In the genomic region with DNA sequence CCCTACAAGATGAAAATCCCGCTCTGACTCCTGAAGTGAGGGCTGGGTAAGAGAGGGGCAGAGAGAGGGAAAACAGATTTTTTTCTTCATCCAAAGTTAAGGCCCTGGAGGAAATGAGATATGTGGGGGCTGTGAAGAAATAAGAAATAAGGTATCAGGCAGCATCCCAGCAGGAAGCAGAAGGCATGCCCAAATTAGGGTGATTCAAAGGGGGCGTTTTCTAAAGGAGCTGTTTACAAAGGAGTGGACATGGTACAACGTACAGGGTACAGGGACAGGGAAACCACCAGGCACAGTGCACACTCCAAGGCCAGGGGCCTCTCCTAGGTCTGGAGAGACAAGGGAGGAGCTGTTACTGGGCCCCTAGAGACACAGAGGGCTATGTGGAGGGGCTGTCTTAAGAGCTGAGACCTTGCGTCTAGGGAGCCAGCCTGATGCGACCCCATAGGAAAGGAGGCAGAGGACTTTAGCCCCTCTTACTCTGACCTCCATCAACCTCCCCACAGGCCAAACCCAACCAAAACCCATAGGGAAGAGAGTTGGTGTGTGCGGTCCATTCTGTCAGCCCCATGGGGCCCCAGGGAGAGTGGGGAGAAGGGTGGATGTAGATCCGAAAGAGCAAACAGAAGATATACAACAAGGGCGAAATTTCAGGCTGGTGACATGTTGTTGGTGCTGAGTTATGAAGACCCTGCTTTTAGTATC, we compare ENCODE assay signal across 35 cellular contexts. TPM values are rescaled to one million over a fixed set of nuclear protein-coding genes. Genes with fewer than 3 reads are reported as not detected.
"Had no signal": no experiment of that assay in that cellular context is flagged by ENCODE, and none has a peak within 500 bp of the region (broad histone marks: within the 10 kb centered on the region; RNA-seq: fewer than 3 reads in every experiment).

No MANE protein-coding gene starts in this region.

- H3K27ac Mint-ChIP-seq: activated CD4-positive, alpha-beta T cell treated with anti-CD3 and anti-CD28 coated beads for 36 hours; activated naive CD4-positive, alpha-beta T cell treated with anti-CD3 and anti-CD28 coated beads, Interleukin-2, amount 50 U/mL, for 72 hours; activated T-cell treated with anti-CD3 and anti-CD28 coated beads, Interleukin-2, amount 50 U/mL, for 72 hours; immature natural killer cell; natural killer cell treated with Interleukin-12 subunit alpha and Interleukin-12 subunit beta and Interleukin-15 and Interleukin-18, amount 100 ng/mL, for 72 hours; stimulated activated naive B cell treated with anti-CD40 and anti-IgM and Interleukin-4, amounts not matched to agents 10 μg/mL and 1 μg/mL and 100 μg/mL, for 72 hours; T-helper 1 cell treated with Interleukin-12 subunit alpha and Interleukin-12 subunit beta and Interleukin-4 antibody, amounts not matched to agents 30 μg/mL and 1 μg/mL, for 36 hours had no signal

- H3K27ac ChIP-seq: breast epithelium, gastroesophageal sphincter, lower lobe of right lung, ovary, prostate gland, stomach, thyroid gland, upper lobe of right lung had no signal

- ATAC-seq: activated CD4-positive, alpha-beta T cell treated with anti-CD3 and anti-CD28 coated beads for 36 hours; activated naive CD4-positive, alpha-beta T cell treated with anti-CD3 and anti-CD28 coated beads, Interleukin-2, amount 50 U/mL, for 72 hours; activated T-cell treated with anti-CD3 and anti-CD28 coated beads, Interleukin-2, amount 50 U/mL, for 72 hours; gastroesophageal sphincter; lower lobe of right lung; upper lobe of right lung had no signal

- H3K27me3 ChIP-seq: ovary, thyroid gland, upper lobe of right lung had no signal

- DNase-seq: activated CD4-positive, alpha-beta T cell treated with anti-CD3 and anti-CD28 coated beads for 36 hours; activated CD4-positive, CD25-positive, alpha-beta regulatory T cell; activated naive CD4-positive, alpha-beta T cell; activated T-cell treated with anti-CD3 and anti-CD28 coated beads for 4 hours; activated T-cell treated with anti-CD3 and anti-CD28 coated beads, Interleukin-2, amount 50 U/mL, for 72 hours; dermis blood vessel endothelial cell; effector CD4-positive, alpha-beta T cell; hypothalamus; immature natural killer cell; kidney; lower lobe of right lung; mesenchymal stem cell; ovary; retina; stimulated activated CD4-positive, alpha-beta T cell treated with anti-CD3 and anti-CD28 coated beads, Interleukin-1b, Interleukin-23, amount 100 ng/mL, for 48 hours; stimulated activated CD4-positive, alpha-beta T cell treated with anti-CD3 and anti-CD28 coated beads, Interleukin-4, amount 100 ng/mL, for 4 hours; stimulated activated CD8-positive, alpha-beta memory T cell treated with anti-CD3 and anti-CD28 coated beads, Interleukin-4, amount 100 ng/mL, for 48 hours; stimulated activated naive B cell treated with anti-CD40 and anti-IgM and Interleukin-4, amounts not matched to agents 10 μg/mL and 1 μg/mL and 100 μg/mL, for 72 hours; stomach; SW 1271; T1000; thyroid gland; upper lobe of right lung had no signal

- H3K4me3 Mint-ChIP-seq: activated CD4-positive, alpha-beta T cell treated with anti-CD3 and anti-CD28 coated beads for 36 hours; activated T-cell treated with anti-CD3 and anti-CD28 coated beads, Interleukin-2, amount 50 U/mL, for 72 hours; immature natural killer cell; natural killer cell treated with Interleukin-12 subunit alpha and Interleukin-12 subunit beta and Interleukin-15 and Interleukin-18, amount 100 ng/mL, for 72 hours; stimulated activated naive B cell treated with anti-CD40 and anti-IgM and Interleukin-4, amounts not matched to agents 10 μg/mL and 1 μg/mL and 100 μg/mL, for 72 hours; T-helper 1 cell treated with Interleukin-12 subunit alpha and Interleukin-12 subunit beta and Interleukin-4 antibody, amounts not matched to agents 30 μg/mL and 1 μg/mL, for 36 hours had no signal

- H3K4me1 ChIP-seq: breast epithelium, gastroesophageal sphincter, lower lobe of right lung, prostate gland, stomach, upper lobe of right lung had no signal

- H3K4me2 ChIP-seq: smooth muscle cell had no signal

- H3K4me3 ChIP-seq: breast epithelium, gastroesophageal sphincter, lower lobe of right lung, ovary, prostate gland, smooth muscle cell, stomach, thyroid gland, upper lobe of right lung had no signal

- H3K9me3 Mint-ChIP-seq: activated naive CD4-positive, alpha-beta T cell treated with anti-CD3 and anti-CD28 coated beads, Interleukin-2, amount 50 U/mL, for 72 hours; activated T-cell treated with anti-CD3 and anti-CD28 coated beads, Interleukin-2, amount 50 U/mL, for 72 hours; immature natural killer cell; natural killer cell treated with Interleukin-12 subunit alpha and Interleukin-12 subunit beta and Interleukin-15 and Interleukin-18, amount 100 ng/mL, for 72 hours; stimulated activated naive B cell treated with anti-CD40 and anti-IgM and Interleukin-4, amounts not matched to agents 10 μg/mL and 1 μg/mL and 100 μg/mL, for 72 hours; T-helper 1 cell treated with Interleukin-12 subunit alpha and Interleukin-12 subunit beta and Interleukin-4 antibody, amounts not matched to agents 30 μg/mL and 1 μg/mL, for 36 hours had no signal

- H3K36me3 Mint-ChIP-seq: activated naive CD4-positive, alpha-beta T cell treated with anti-CD3 and anti-CD28 coated beads, Interleukin-2, amount 50 U/mL, for 72 hours; immature natural killer cell; natural killer cell treated with Interleukin-12 subunit alpha and Interleukin-12 subunit beta and Interleukin-15 and Interleukin-18, amount 100 ng/mL, for 72 hours; stimulated activated naive B cell treated with anti-CD40 and anti-IgM and Interleukin-4, amounts not matched to agents 10 μg/mL and 1 μg/mL and 100 μg/mL, for 72 hours had no signal

- H3K4me1 Mint-ChIP-seq: activated CD4-positive, alpha-beta T cell treated with anti-CD3 and anti-CD28 coated beads for 36 hours; immature natural killer cell had no signal

- H3K9me3 ChIP-seq: breast epithelium, gastroesophageal sphincter, lower lobe of right lung, ovary, prostate gland, thyroid gland, upper lobe of right lung had no signal

- H3K36me3 ChIP-seq: breast epithelium, gastroesophageal sphincter, lower lobe of right lung, ovary, prostate gland, stomach, thyroid gland, upper lobe of right lung had no signal

RNA-seq across cellular contexts. Expression of gene STYXL2, which starts 38.6 kb away (rescaled TPM):
- total RNA-seq: activated CD4-positive, alpha-beta T cell treated with anti-CD3 and anti-CD28 coated beads for 36 hours; activated naive CD4-positive, alpha-beta T cell treated with anti-CD3 and anti-CD28 coated beads, Interleukin-2, amount 50 U/mL, for 72 hours; dermis blood vessel endothelial cell; epithelial cell of proximal tubule; fibroblast of lung; fibroblast of villous mesenchyme; mononuclear cell; natural killer cell treated with Interleukin-12 subunit alpha and Interleukin-12 subunit beta and Interleukin-15 and Interleukin-18, amount 100 ng/mL, for 72 hours; thyroid gland had no signal

RNA-seq across cellular contexts. Expression of gene GPA33, which starts 42.3 kb away (rescaled TPM):
- total RNA-seq: dermis blood vessel endothelial cell; epithelial cell of proximal tubule; fibroblast of lung; fibroblast of villous mesenchyme; myocyte; natural killer cell treated with Interleukin-12 subunit alpha and Interleukin-12 subunit beta and Interleukin-15 and Interleukin-18, amount 100 ng/mL, for 72 hours; prostate gland; smooth muscle cell; thyroid gland had no signal
